In genomic region chr12:2957816-2958431, GRCh38 we compare ENCODE assay signal across 9 cellular contexts. TPM values are rescaled to one million over a fixed set of nuclear protein-coding genes. Genes with fewer than 3 reads are reported as not detected.
DNase-seq lines count a peak whose midpoint lies in the region; ATAC-seq and TF ChIP-seq lines count a peak whose summit lies in the region.
"Had no signal": no experiment of that assay in that cellular context is flagged by ENCODE, and none has a peak within 500 bp of the region (broad histone marks: within the 10 kb centered on the region; RNA-seq: fewer than 3 reads in every experiment).

No MANE protein-coding gene starts in this region.

- H3K36me3 ChIP-seq in PC-3 (ENCODE audit: low read depth, low read length) (no peaks in the 10 kb centered on the region), neural progenitor cell (no peaks in the 10 kb centered on the region)

- H3K27me3 Mint-ChIP-seq in endothelial cell (ENCODE audit: unreplicated experiment) (peaks cover 15% of the 10 kb centered on the region), neural progenitor cell (ENCODE audit: insufficient read depth, low read depth) (peaks cover 25% of the 10 kb centered on the region)

- no peaks in the 10 kb centered on the region for H3K9me2 ChIP-seq in PC-3 (replicated peaks; ENCODE audit: low read length)

- CTCF ChIA-PET in PC-3 (lab: Charles Lee) = no interaction called here

- POLR2A ChIA-PET in PC-3 (lab: Charles Lee; ENCODE audit: unreplicated experiment) = no interaction called here

- H3K4me1 ChIP-seq in PC-3 (ENCODE audit: insufficient read depth, low read length) = peaks cover 21% of the 10 kb centered on the region
- peaks cover 20% of the 10 kb centered on the region for H3K4me1 ChIP-seq in neural progenitor cell

- H3K4me1 Mint-ChIP-seq in endothelial cell (ENCODE audit: unreplicated experiment) = peaks cover 45% of the 10 kb centered on the region
- peaks cover 22% of the 10 kb centered on the region for H3K4me1 Mint-ChIP-seq in neural progenitor cell

- H3K4me3 Mint-ChIP-seq in endothelial cell (ENCODE audit: unreplicated experiment) = peak overlapping the region; percentile 92
- peak overlapping the region; percentile 87 for H3K4me3 Mint-ChIP-seq in neural progenitor cell

- peak overlapping the region; percentile 94 for H3K27ac Mint-ChIP-seq in endothelial cell (ENCODE audit: unreplicated experiment)
- no peak overlapping the region for H3K27ac Mint-ChIP-seq in neural progenitor cell
- H3K27ac Mint-ChIP-seq: activated naive CD4-positive, alpha-beta T cell treated with anti-CD3 and anti-CD28 coated beads for 36 hours had no signal

- H3K9ac ChIP-seq in PC-3 (ENCODE audit: low read length) (peak overlapping the region; percentile 82), neural progenitor cell (no peak overlapping the region)

- no TSS peak for BruUV-seq in PC-3 (replicated peaks; lab: Mats Ljungman, UMichigan)

- H3K79me2 ChIP-seq in PC-3 (ENCODE audit: low read length) (peaks cover 28% of the 10 kb centered on the region), neural progenitor cell (ENCODE audit: low read depth) (peaks cover 23% of the 10 kb centered on the region)

- H3K27ac ChIP-seq in PC-3 (ENCODE audit: low read length) (peak overlapping the region; percentile 90), neural progenitor cell (no peak overlapping the region), dorsolateral prefrontal cortex (peak overlapping the region in 1 of 59 donors; percentile 20)

- TF ChIP-seq CTCF in PC-3 (conservative IDR thresholded peaks at IDR 0.05; ENCODE audit: low read depth, low read length) (no peak), endothelial cell (IDR thresholded peaks at IDR 0.05; ENCODE audit: unreplicated experiment) (no peak), neural progenitor cell (IDR thresholded peaks at IDR 0.05) (no peak), dorsolateral prefrontal cortex (IDR thresholded peaks at IDR 0.05 in 54 of 56, conservative IDR thresholded peaks at IDR 0.05 in 2 of 56; ENCODE audit: low read depth in 1 of 56, partially characterized antibody in 56 of 56) (no peak)

- H3K9me3 Mint-ChIP-seq in endothelial cell (ENCODE audit: unreplicated experiment) (no peaks in the 10 kb centered on the region), neural progenitor cell (no peaks in the 10 kb centered on the region)
- H3K9me3 Mint-ChIP-seq: activated naive CD4-positive, alpha-beta T cell treated with anti-CD3 and anti-CD28 coated beads for 36 hours had no signal

- intact Hi-C loops in PC-3 (cut with micrococcal nuclease) (no loop called here), dorsolateral prefrontal cortex (cut with DNase I) (loop anchor here in 1 of 2 donors (10.0 kb wide), 1 partner anchor 533 kb away; no protein-coding TSS in a partner anchor)

- ATAC-seq in PC-3 = no peak
- no peak for ATAC-seq in stimulated activated naive CD8-positive, alpha-beta T cell treated with anti-CD3 and anti-CD28 coated beads, Interleukin-15, Interleukin-2, amounts not matched to agents 100 U/mL and 50 U/mL, for 24 hours
- ATAC-seq in HG03280 (IDR thresholded peaks at IDR 0.05; ENCODE audit: unreplicated experiment) = no peak

- H3K4me3 ChIP-seq in PC-3 (ENCODE audit: low read length) (peak overlapping the region; percentile 78), neural progenitor cell (peak overlapping the region; percentile 73), dorsolateral prefrontal cortex (peak overlapping the region in 26 of 59 donors; percentile 33 to 74 (median 61))

- DNase-seq in ELR (ENCODE audit: low read depth) = peak; percentile 33
- no peak for DNase-seq in PC-3
- no peak for DNase-seq in endothelial cell (ENCODE audit: low spot score)
- no peak for DNase-seq in neural progenitor cell (ENCODE audit: low spot score)
- DNase-seq in foreskin melanocyte = no peak
- DNase-seq in dorsolateral prefrontal cortex = no peak
- DNase-seq in stimulated activated naive CD8-positive, alpha-beta T cell treated with anti-CD3 and anti-CD28 coated beads, Interleukin-15, Interleukin-2, amounts not matched to agents 100 U/mL and 50 U/mL, for 24 hours = no peak

- no peaks in the 10 kb centered on the region for H3K27me3 ChIP-seq in PC-3 (ENCODE audit: low read length)
- peaks cover 43% of the 10 kb centered on the region for H3K27me3 ChIP-seq in neural progenitor cell
- peaks cover 0 to 56% (median 23%) of the 10 kb centered on the region in 45 donors for H3K27me3 ChIP-seq in dorsolateral prefrontal cortex

- H2AFZ ChIP-seq in PC-3 (ENCODE audit: low read length) (peak overlapping the region; percentile 99), neural progenitor cell (replicated peaks) (peak overlapping the region; percentile 87)

- peaks cover 13% of the 10 kb centered on the region; the same call in 1 of the 2 replicates for H4K20me1 ChIP-seq in PC-3 (ENCODE audit: low read length)
- peaks cover 25% of the 10 kb centered on the region for H4K20me1 ChIP-seq in neural progenitor cell (ENCODE audit: low read depth)

- H3K9me3 ChIP-seq in PC-3 (ENCODE audit: low read length) = no peaks in the 10 kb centered on the region
- H3K9me3 ChIP-seq in neural progenitor cell (ENCODE audit: low read depth) = no peaks in the 10 kb centered on the region

- H3K4me2 ChIP-seq in PC-3 (ENCODE audit: low read length) = peak overlapping the region; percentile 97
- H3K4me2 ChIP-seq in neural progenitor cell = peak overlapping the region; percentile 70

- H3F3A ChIP-seq in PC-3 (ENCODE audit: low read length, unreplicated experiment) (no peaks in the 10 kb centered on the region), neural progenitor cell (ENCODE audit: low read depth) (peaks cover 33% of the 10 kb centered on the region)

- H3K36me3 Mint-ChIP-seq in endothelial cell (ENCODE audit: low read depth, unreplicated experiment) (peaks cover 10% of the 10 kb centered on the region), neural progenitor cell (no peaks in the 10 kb centered on the region)

RNA-seq across cellular contexts. Expression of gene TEAD4, which starts 1.3 kb away (rescaled TPM):
- total RNA-seq in PC-3 (2014; rRNA removed) (22.3 and 27.7 TPM in 2 replicates), endothelial cell (ENCODE audit: unreplicated experiment) (120 TPM), neural progenitor cell (ENCODE audit: low replicate concordance) (8.8 and 22.5 TPM in 2 replicates), dorsolateral prefrontal cortex (10 to 100 TPM in 5 of 120 experiments, 1 to 10 TPM in 115; 1.3 to 14.5 (median 3.9) TPM)
